Comparison of ENCODE assay signal across 23 cellular contexts in genomic region chr3:193783166-193783896, GRCh38.
DNase-seq lines count a peak whose midpoint lies in the region; ATAC-seq and TF ChIP-seq lines count a peak whose summit lies in the region.
"Had no signal": no experiment of that assay in that cellular context is flagged by ENCODE, and none has a peak within 500 bp of the region (broad histone marks: within the 10 kb centered on the region; RNA-seq: fewer than 3 reads in every experiment).

No MANE protein-coding gene starts in this region.

- no peaks in the 10 kb centered on the region for H3K9me2 ChIP-seq in SK-N-SH

- H3K4me3 ChIP-seq in SK-N-SH (ENCODE audit: low read depth in 2 of 2, low read length in 1 of 2) (no peak overlapping the region), fibroblast of the aortic adventitia (ENCODE audit: low read depth, low read length) (no peak overlapping the region), thyroid gland (replicated peaks in 1 of 3) (no peak overlapping the region), prostate gland (no peak overlapping the region)
- H3K4me3 ChIP-seq: body of pancreas, esophagus muscularis mucosa, heart right ventricle, pancreas had no signal

- no peak for ATAC-seq in esophagus mucosa
- ATAC-seq: body of pancreas, heart right ventricle, left colon had no signal

- TF ChIP-seq RAD21 in SK-N-SH (IDR thresholded peaks at IDR 0.05; ENCODE audit: low read length): no peak

- H3K9me3 ChIP-seq in SK-N-SH (no peaks in the 10 kb centered on the region; the same call in 1 of the 2 replicates), thyroid gland (no peaks in the 10 kb centered on the region), prostate gland (no peaks in the 10 kb centered on the region)
- H3K9me3 ChIP-seq: body of pancreas, esophagus muscularis mucosa, heart right ventricle, pancreas had no signal

- H3K27me3 Mint-ChIP-seq in progenitor cell of endocrine pancreas (peaks cover 18% of the 10 kb centered on the region), CD14-positive monocyte (ENCODE audit: low read depth in 3 of 3) (peaks cover 28 to 55% (median 33%) of the 10 kb centered on the region in 3 donors)

- H3K9me3 Mint-ChIP-seq in progenitor cell of endocrine pancreas (ENCODE audit: low read depth): no peaks in the 10 kb centered on the region
- peaks cover 0 to 2% (median 0%) of the 10 kb centered on the region in 7 donors for H3K9me3 Mint-ChIP-seq in CD14-positive monocyte
- H3K9me3 Mint-ChIP-seq: activated CD4-positive, alpha-beta T cell treated with anti-CD3 and anti-CD28 coated beads, Interleukin-2, amount 10 ng/mL, durations not matched to agents 7 days and 5 days; activated naive CD4-positive, alpha-beta T cell treated with anti-CD3 and anti-CD28 coated beads, Interleukin-2, amount 10 ng/mL, durations not matched to agents 7 days and 5 days; dendritic cell treated with granulocyte-macrophage colony-stimulating factor and Interleukin-4, amounts not matched to agents 40 ng/mL and 50 ng/mL, for 4 days had no signal

- H3K27me3 ChIP-seq in SK-N-SH (ENCODE audit: insufficient read depth) (peaks cover 15% of the 10 kb centered on the region; the same call in 1 of the 2 replicates), thyroid gland (no peaks in the 10 kb centered on the region), prostate gland (replicated peaks; ENCODE audit: insufficient read depth) (no peaks in the 10 kb centered on the region)
- H3K27me3 ChIP-seq: body of pancreas, pancreas had no signal

- H3K27ac Mint-ChIP-seq in progenitor cell of endocrine pancreas (peak overlapping the region; percentile 94), CD14-positive monocyte (no peak overlapping the region)
- H3K27ac Mint-ChIP-seq: activated CD4-positive, alpha-beta T cell treated with anti-CD3 and anti-CD28 coated beads, Interleukin-2, amount 10 ng/mL, durations not matched to agents 7 days and 5 days; activated naive CD4-positive, alpha-beta T cell treated with anti-CD3 and anti-CD28 coated beads, Interleukin-2, amount 10 ng/mL, durations not matched to agents 7 days and 5 days; B cell; dendritic cell treated with granulocyte-macrophage colony-stimulating factor and Interleukin-4, amounts not matched to agents 40 ng/mL and 50 ng/mL, for 4 days had no signal

- intact Hi-C loops in thyroid gland (cut with DNase I): loop anchor here (5.0 to 10.0 kb wide), 2 partner anchors 211 to 354 kb away; partner anchors contain the start of gene HES1
- intact Hi-C loops in prostate gland (cut with DNase I): no loop called here
- intact Hi-C loops in CD14-positive monocyte (cut with micrococcal nuclease): no loop called here

- H3K4me1 Mint-ChIP-seq in progenitor cell of endocrine pancreas (ENCODE audit: low read depth) (peaks cover 45% of the 10 kb centered on the region), CD14-positive monocyte (peaks cover 1% of the 10 kb centered on the region)

- H3K79me2 ChIP-seq in SK-N-SH (ENCODE audit: insufficient read depth): no peaks in the 10 kb centered on the region

- WGBS in SK-N-SH (ENCODE audit: low lambda C conversion rate): 76% methylated on average over 3 of the region's 5 CpGs
- 82 to 90% methylated on average over 5 of the region's 5 CpGs for WGBS in thyroid gland, 2 donors
- 91% methylated on average over 5 of the region's 5 CpGs for WGBS in prostate gland

- H2AFZ ChIP-seq in SK-N-SH (ENCODE audit: low read depth): no peak overlapping the region

- no peak for TF ChIP-seq POLR2A in thyroid gland (IDR thresholded peaks at IDR 0.05)
- TF ChIP-seq POLR2A in prostate gland (IDR thresholded peaks at IDR 0.05): no peak

- TF ChIP-seq EP300 in SK-N-SH (IDR thresholded peaks at IDR 0.05; ENCODE audit: borderline replicate concordance in 1 of 2, low read depth in 1 of 2, low read length in 1 of 2): no peak

- CTCF ChIA-PET in SK-N-SH (lab: Yijun Ruan, JAX): interaction anchor here (1.3 to 13.1 kb wide), 3 partner anchors 354 to 550 kb away, joined by 4 to 246 read pairs (median 6); no protein-coding TSS in a partner anchor

- no peak overlapping the region for H3K9ac ChIP-seq in SK-N-SH

- POLR2A ChIA-PET in SK-N-SH (lab: Yijun Ruan, JAX): no interaction called here

- TF ChIP-seq CTCF in SK-N-SH (IDR thresholded peaks at IDR 0.05): no peak
- no peak for TF ChIP-seq CTCF in fibroblast of the aortic adventitia (IDR thresholded peaks at IDR 0.05; ENCODE audit: insufficient read depth, low read length)
- TF ChIP-seq CTCF in progenitor cell of endocrine pancreas (IDR thresholded peaks at IDR 0.05; ENCODE audit: unreplicated experiment): no peak
- TF ChIP-seq CTCF in thyroid gland (IDR thresholded peaks at IDR 0.05): no peak
- TF ChIP-seq CTCF in prostate gland (IDR thresholded peaks at IDR 0.05): no peak
- TF ChIP-seq CTCF in CD14-positive monocyte (IDR thresholded peaks at IDR 0.05): no peak

- H3K36me3 ChIP-seq in SK-N-SH (replicated peaks in 1 of 2; ENCODE audit: control insufficient read depth in 1 of 2, insufficient read depth in 2 of 2, low read length in 1 of 2): no peaks in the 10 kb centered on the region
- H3K36me3 ChIP-seq in thyroid gland: no peaks in the 10 kb centered on the region
- no peaks in the 10 kb centered on the region for H3K36me3 ChIP-seq in prostate gland
- H3K36me3 ChIP-seq: esophagus muscularis mucosa, heart right ventricle, pancreas had no signal

- H3K4me1 ChIP-seq in SK-N-SH (ENCODE audit: control insufficient read depth in 1 of 2, insufficient read depth in 2 of 2, low read depth in 1 of 2, low read length in 1 of 2): peaks cover 24 to 34% of the 10 kb centered on the region in 2 experiments; a peak in 2 of 4 replicates
- H3K4me1 ChIP-seq in thyroid gland: peaks cover 0 to 27% of the 10 kb centered on the region in 2 donors
- no peaks in the 10 kb centered on the region for H3K4me1 ChIP-seq in prostate gland (replicated peaks)

- H3K36me3 Mint-ChIP-seq in progenitor cell of endocrine pancreas (ENCODE audit: insufficient read depth) (no peaks in the 10 kb centered on the region), CD14-positive monocyte (no peaks in the 10 kb centered on the region)
- H3K36me3 Mint-ChIP-seq: activated naive CD4-positive, alpha-beta T cell treated with anti-CD3 and anti-CD28 coated beads, Interleukin-2, amount 10 ng/mL, durations not matched to agents 7 days and 5 days had no signal

- H3K4me3 Mint-ChIP-seq in progenitor cell of endocrine pancreas (ENCODE audit: low read depth) (no peak overlapping the region), CD14-positive monocyte (no peak overlapping the region)
- H3K4me3 Mint-ChIP-seq: activated CD4-positive, alpha-beta T cell treated with anti-CD3 and anti-CD28 coated beads, Interleukin-2, amount 10 ng/mL, durations not matched to agents 7 days and 5 days; activated naive CD4-positive, alpha-beta T cell treated with anti-CD3 and anti-CD28 coated beads, Interleukin-2, amount 10 ng/mL, durations not matched to agents 7 days and 5 days; B cell; dendritic cell treated with granulocyte-macrophage colony-stimulating factor and Interleukin-4, amounts not matched to agents 40 ng/mL and 50 ng/mL, for 4 days had no signal

- H3F3A ChIP-seq in SK-N-SH (replicated peaks; ENCODE audit: insufficient read depth): peaks cover 2% of the 10 kb centered on the region

- H4K20me1 ChIP-seq in SK-N-SH (ENCODE audit: insufficient read depth): no peaks in the 10 kb centered on the region

- H3K4me2 ChIP-seq in SK-N-SH: no peak overlapping the region

- peak; percentile 28 for DNase-seq in ELR (ENCODE audit: low read depth)
- DNase-seq in SK-N-SH: no peak
- peak; percentile 22 for DNase-seq in fibroblast of the aortic adventitia (ENCODE audit: low read depth)
- DNase-seq in progenitor cell of endocrine pancreas (ENCODE audit: low spot score, unreplicated experiment): no peak
- no peak for DNase-seq in thyroid gland
- no peak for DNase-seq in prostate gland (ENCODE audit: low spot score)
- no peak for DNase-seq in CD14-positive monocyte (ENCODE audit: low spot score)
- DNase-seq: activated CD4-positive, alpha-beta T cell treated with anti-CD3 and anti-CD28 coated beads, Interleukin-2, amount 10 ng/mL, durations not matched to agents 7 days and 5 days; activated naive CD4-positive, alpha-beta T cell treated with anti-CD3 and anti-CD28 coated beads, Interleukin-2, amount 10 ng/mL, durations not matched to agents 7 days and 5 days; activated T-cell treated with anti-CD3 and anti-CD28 coated beads for 4 hours; body of pancreas; GOT3; heart right ventricle; Kasumi-1; left colon; NCI-H1436; NCI-H82; pancreas; SW 1271 had no signal

- H3K27ac ChIP-seq in SK-N-SH (ENCODE audit: low read depth in 2 of 2, low read length in 1 of 2): no peak overlapping the region
- H3K27ac ChIP-seq in thyroid gland: no peak overlapping the region
- H3K27ac ChIP-seq in prostate gland: no peak overlapping the region
- H3K27ac ChIP-seq: esophagus muscularis mucosa, heart right ventricle, pancreas had no signal

TF ChIP-seq in SK-N-SH, 30 proteins besides CTCF, POLR2A, EP300 and RAD21:
- TF ChIP-seq FOSL2 (IDR thresholded peaks at IDR 0.05; ENCODE audit: borderline replicate concordance, low read depth) (peak; percentile 18; the same call in 1 of the 2 replicates), GATA2 (CRISPR knock-in tag; IDR thresholded peaks at IDR 0.05) (no peak)

Comparison
In these comparisons a context has a peak if more than half of its experiments do, and no peak if none do; other contexts are left out.
1. DNase-seq: peak in ELR (single experiment) and fibroblast of the aortic adventitia (single experiment); none in SK-N-SH (single experiment), progenitor cell of endocrine pancreas (single experiment), thyroid gland (0 of 2), prostate gland (single experiment) and CD14-positive monocyte (single experiment).